18 cellular contexts compared by ENCODE assay signal in genomic region chr2:172998547-172998946, GRCh38.
"Had no signal": no experiment of that assay in that cellular context is flagged by ENCODE, and none has a peak within 500 bp of the region (broad histone marks: within the 10 kb centered on the region; RNA-seq: fewer than 3 reads in every experiment).

No MANE protein-coding gene starts in this region.

- H3K27ac Mint-ChIP-seq: activated CD4-positive, alpha-beta memory T cell treated with anti-CD3 and anti-CD28 coated beads, Interleukin-2, amount 10 ng/mL, durations not matched to agents 7 days and 5 days; natural killer cell treated with Interleukin-12 subunit alpha and Interleukin-12 subunit beta and Interleukin-15 and Interleukin-18, amount 100 ng/mL, for 72 hours; WTC11 had no signal

- H3K36me3 ChIP-seq: ascending aorta, cardiac muscle cell, esophagus squamous epithelium, tibial artery, vagina had no signal

- H3K9me3 Mint-ChIP-seq: activated CD4-positive, alpha-beta memory T cell treated with anti-CD3 and anti-CD28 coated beads, Interleukin-2, amount 10 ng/mL, durations not matched to agents 7 days and 5 days; natural killer cell treated with Interleukin-12 subunit alpha and Interleukin-12 subunit beta and Interleukin-15 and Interleukin-18, amount 100 ng/mL, for 72 hours; WTC11 had no signal

- H3K27ac ChIP-seq: ascending aorta, cardiac muscle cell, esophagus squamous epithelium, tibial artery, vagina had no signal

- H3K4me3 ChIP-seq: ascending aorta, cardiac muscle cell, esophagus squamous epithelium, tibial artery, vagina had no signal

- H3K27me3 ChIP-seq: ascending aorta, cardiac muscle cell, esophagus squamous epithelium, tibial artery, vagina had no signal

- H3K36me3 Mint-ChIP-seq: natural killer cell treated with Interleukin-12 subunit alpha and Interleukin-12 subunit beta and Interleukin-15 and Interleukin-18, amount 100 ng/mL, for 72 hours; WTC11 had no signal

- H3K9me3 ChIP-seq: ascending aorta, esophagus squamous epithelium, tibial artery, vagina had no signal

- H3K4me3 Mint-ChIP-seq: activated CD4-positive, alpha-beta memory T cell treated with anti-CD3 and anti-CD28 coated beads, Interleukin-2, amount 10 ng/mL, durations not matched to agents 7 days and 5 days; natural killer cell treated with Interleukin-12 subunit alpha and Interleukin-12 subunit beta and Interleukin-15 and Interleukin-18, amount 100 ng/mL, for 72 hours; WTC11 had no signal

- DNase-seq: activated CD4-positive, alpha-beta memory T cell treated with anti-CD3 and anti-CD28 coated beads, Interleukin-2, amount 10 ng/mL, durations not matched to agents 7 days and 5 days; activated CD4-positive, alpha-beta T cell treated with anti-CD3 and anti-CD28 coated beads for 4 hours; activated CD8-positive, alpha-beta memory T cell treated with anti-CD3 and anti-CD28 coated beads, Interleukin-2, amount 50 U/mL, for 4 hours; esophagus squamous epithelium; foreskin melanocyte; head of caudate nucleus; mesendoderm; nucleus accumbens; right cardiac atrium; small intestine; stimulated activated CD4-positive, alpha-beta T cell treated with anti-CD3 and anti-CD28 coated beads, Interleukin-4, amount 100 ng/mL, for 24 hours; stimulated activated naive CD4-positive, alpha-beta T cell; tibial artery had no signal

- H3K4me1 Mint-ChIP-seq: activated CD4-positive, alpha-beta memory T cell treated with anti-CD3 and anti-CD28 coated beads, Interleukin-2, amount 10 ng/mL, durations not matched to agents 7 days and 5 days had no signal
